ENCODE assay signal across 27 cellular contexts in genomic region chr1:110888641-110889040, GRCh38. TPM values are rescaled to one million over a fixed set of nuclear protein-coding genes. Genes with fewer than 3 reads are reported as not detected.
DNase-seq lines count a peak whose midpoint lies in the region; ATAC-seq and FAIRE-seq lines count a peak whose summit lies in the region.
"Had no signal": no experiment of that assay in that cellular context is flagged by ENCODE, and none has a peak within 500 bp of the region (broad histone marks: within the 10 kb centered on the region; RNA-seq: fewer than 3 reads in every experiment).

No MANE protein-coding gene starts in this region.

- peaks cover 4% of the 10 kb centered on the region for H3K9me3 Mint-ChIP-seq in activated CD4-positive, alpha-beta T cell treated with anti-CD3 and anti-CD28 coated beads for 36 hours (ENCODE audit: low read depth)
- no peaks in the 10 kb centered on the region for H3K9me3 Mint-ChIP-seq in activated naive CD8-positive, alpha-beta T cell treated with anti-CD3 and anti-CD28 coated beads, Interleukin-2, amount 10 ng/mL, durations not matched to agents 7 days and 5 days
- peaks cover 4% of the 10 kb centered on the region for H3K9me3 Mint-ChIP-seq in natural killer cell treated with Interleukin-12 subunit alpha and Interleukin-12 subunit beta and Interleukin-15 and Interleukin-18, amount 100 ng/mL, for 72 hours
- H3K9me3 Mint-ChIP-seq: HFFc6 had no signal

- H3K36me3 Mint-ChIP-seq in activated CD4-positive, alpha-beta T cell treated with anti-CD3 and anti-CD28 coated beads for 36 hours (ENCODE audit: low read depth), result peaks cover 79% of the 10 kb centered on the region
- H3K36me3 Mint-ChIP-seq in activated naive CD8-positive, alpha-beta T cell treated with anti-CD3 and anti-CD28 coated beads, Interleukin-2, amount 10 ng/mL, durations not matched to agents 7 days and 5 days, result peaks cover 49% of the 10 kb centered on the region
- peaks cover 51% of the 10 kb centered on the region for H3K36me3 Mint-ChIP-seq in natural killer cell treated with Interleukin-12 subunit alpha and Interleukin-12 subunit beta and Interleukin-15 and Interleukin-18, amount 100 ng/mL, for 72 hours

- POLR2A ChIA-PET in activated CD4-positive, alpha-beta T cell treated with anti-CD3 and anti-CD28 coated beads for 36 hours (lab: Charles Lee), result interaction anchor here (1.8 kb wide), 1 partner anchor 9 kb away, joined by 3 read pairs; no protein-coding TSS in a partner anchor
- POLR2A ChIA-PET in activated naive CD8-positive, alpha-beta T cell treated with anti-CD3 and anti-CD28 coated beads, Interleukin-2, amount 10 ng/mL, durations not matched to agents 7 days and 5 days (lab: Charles Lee), result interaction anchor here (1.1 to 4.7 kb wide), 5 partner anchors 9 to 75 kb away, joined by 3 to 60 read pairs (median 6); partner anchors contain the start of genes CD53 and LRIF1

- DNase-seq in activated CD4-positive, alpha-beta T cell treated with anti-CD3 and anti-CD28 coated beads for 36 hours, result no peak
- DNase-seq in activated CD4-positive, alpha-beta T cell treated with anti-CD3 and anti-CD28 coated beads, Interleukin-2, amount 50 U/mL, for 1 hour, result no peak
- DNase-seq in GM18507 (ENCODE audit: extremely low spot score, insufficient read length, low read depth) (no peak), kidney tubule cell (ENCODE audit: low spot score) (no peak), DMS153 (lab: John Stamatoyannopoulos, UW) (no peak), SHP77 treated with DMSO at 0.1 percent for 48 hours (lab: John Stamatoyannopoulos, UW) (no peak)
- DNase-seq in activated naive CD8-positive, alpha-beta T cell treated with anti-CD3 and anti-CD28 coated beads, Interleukin-2, amount 10 ng/mL, durations not matched to agents 7 days and 5 days, result no peak
- no peak for DNase-seq in natural killer cell treated with Interleukin-12 subunit alpha and Interleukin-12 subunit beta and Interleukin-15 and Interleukin-18, amount 100 ng/mL, for 72 hours (ENCODE audit: low spot score)
- DNase-seq: 8988T; central memory CD4-positive, alpha-beta T cell; glutamatergic neuron; HFFc6; NCI-H146; NCI-H446; NCI-H748 treated with DMSO at 0.1 percent for 48 hours; nucleus accumbens; psoas muscle; Right ventricle myocardium superior; stimulated activated CD4-positive, alpha-beta T cell treated with anti-CD3 and anti-CD28 coated beads, Interleukin-4, amount 100 ng/mL, for 1 hour; substantia nigra; trophoblast cell had no signal

- H3K4me3 Mint-ChIP-seq in activated CD4-positive, alpha-beta T cell treated with anti-CD3 and anti-CD28 coated beads for 36 hours, result no peak overlapping the region
- H3K4me3 Mint-ChIP-seq in activated naive CD8-positive, alpha-beta T cell treated with anti-CD3 and anti-CD28 coated beads, Interleukin-2, amount 10 ng/mL, durations not matched to agents 7 days and 5 days, result no peak overlapping the region
- H3K4me3 Mint-ChIP-seq in natural killer cell treated with Interleukin-12 subunit alpha and Interleukin-12 subunit beta and Interleukin-15 and Interleukin-18, amount 100 ng/mL, for 72 hours, result peak overlapping the region; percentile 78
- H3K4me3 Mint-ChIP-seq: HFFc6 had no signal

- CTCF ChIA-PET in activated CD4-positive, alpha-beta T cell treated with anti-CD3 and anti-CD28 coated beads for 36 hours (lab: Charles Lee), result interaction anchor here (0.6 to 1.1 kb wide), 3 partner anchors 9 to 108 kb away, joined by 3 read pairs; no protein-coding TSS in a partner anchor

- intact Hi-C loops in activated CD4-positive, alpha-beta T cell treated with anti-CD3 and anti-CD28 coated beads for 36 hours (cut with DNase I, micrococcal nuclease), result loop anchor here in 1 of 2 experiments (1.0 kb wide), 1 partner anchor 12 kb away; no protein-coding TSS in a partner anchor

- no peaks in the 10 kb centered on the region for H3K27me3 Mint-ChIP-seq in activated CD4-positive, alpha-beta T cell treated with anti-CD3 and anti-CD28 coated beads for 36 hours
- H3K27me3 Mint-ChIP-seq in activated naive CD8-positive, alpha-beta T cell treated with anti-CD3 and anti-CD28 coated beads, Interleukin-2, amount 10 ng/mL, durations not matched to agents 7 days and 5 days, result no peaks in the 10 kb centered on the region
- H3K27me3 Mint-ChIP-seq in natural killer cell treated with Interleukin-12 subunit alpha and Interleukin-12 subunit beta and Interleukin-15 and Interleukin-18, amount 100 ng/mL, for 72 hours, result no peaks in the 10 kb centered on the region

- peak; percentile 24 for FAIRE-seq in GM18507 (lab: Jason Lieb, UNC)
- FAIRE-seq: GM12878, H1, keratinocyte had no signal

- peaks cover 89% of the 10 kb centered on the region for H3K4me1 Mint-ChIP-seq in activated CD4-positive, alpha-beta T cell treated with anti-CD3 and anti-CD28 coated beads for 36 hours
- H3K4me1 Mint-ChIP-seq in activated naive CD8-positive, alpha-beta T cell treated with anti-CD3 and anti-CD28 coated beads, Interleukin-2, amount 10 ng/mL, durations not matched to agents 7 days and 5 days, result peaks cover 64% of the 10 kb centered on the region
- peaks cover 77 to 86% of the 10 kb centered on the region in 2 donors for H3K4me1 Mint-ChIP-seq in natural killer cell treated with Interleukin-12 subunit alpha and Interleukin-12 subunit beta and Interleukin-15 and Interleukin-18, amount 100 ng/mL, for 72 hours (ENCODE audit: low read depth in 2 of 2)

- peak overlapping the region; percentile 83 for H3K27ac Mint-ChIP-seq in activated CD4-positive, alpha-beta T cell treated with anti-CD3 and anti-CD28 coated beads for 36 hours
- H3K27ac Mint-ChIP-seq in activated naive CD8-positive, alpha-beta T cell treated with anti-CD3 and anti-CD28 coated beads, Interleukin-2, amount 10 ng/mL, durations not matched to agents 7 days and 5 days, result peak overlapping the region; percentile 14
- peak overlapping the region; percentile 69 to 91 for H3K27ac Mint-ChIP-seq in natural killer cell treated with Interleukin-12 subunit alpha and Interleukin-12 subunit beta and Interleukin-15 and Interleukin-18, amount 100 ng/mL, for 72 hours
- H3K27ac Mint-ChIP-seq: HFFc6 had no signal

- peak; percentile 71 for ATAC-seq in activated CD4-positive, alpha-beta T cell treated with anti-CD3 and anti-CD28 coated beads for 36 hours
- ATAC-seq in activated naive CD8-positive, alpha-beta T cell treated with anti-CD3 and anti-CD28 coated beads, Interleukin-2, amount 10 ng/mL, durations not matched to agents 7 days and 5 days (ENCODE audit: low read depth), result no peak
- ATAC-seq in natural killer cell treated with Interleukin-12 subunit alpha and Interleukin-12 subunit beta and Interleukin-15 and Interleukin-18, amount 100 ng/mL, for 72 hours, result no peak
- ATAC-seq: GM12878, Panc1, psoas muscle, sciatic nerve had no signal

RNA-seq across cellular contexts. Expression of gene CD53, which starts 15.7 kb away (rescaled TPM):
- 100 to 1,000 TPM; 238 to 244 TPM for total RNA-seq in activated CD4-positive, alpha-beta T cell treated with anti-CD3 and anti-CD28 coated beads for 36 hours
- total RNA-seq in activated naive CD8-positive, alpha-beta T cell treated with anti-CD3 and anti-CD28 coated beads, Interleukin-2, amount 10 ng/mL, durations not matched to agents 7 days and 5 days, result 100 to 1,000 TPM; 410 to 415 TPM
- 100 to 1,000 TPM; 357 to 897 TPM for total RNA-seq in natural killer cell treated with Interleukin-12 subunit alpha and Interleukin-12 subunit beta and Interleukin-15 and Interleukin-18, amount 100 ng/mL, for 72 hours
- total RNA-seq: HFFc6, HT-29 had no signal

Comparison
In these comparisons a context has a peak if more than half of its experiments do, and no peak if none do; other contexts are left out.
1. H3K27ac Mint-ChIP-seq: peak in every context shown above with its lines; median percentile 83 in activated CD4-positive, alpha-beta T cell treated with anti-CD3 and anti-CD28 coated beads for 36 hours; 80 in natural killer cell treated with Interleukin-12 subunit alpha and Interleukin-12 subunit beta and Interleukin-15 and Interleukin-18, amount 100 ng/mL, for 72 hours; 14 in activated naive CD8-positive, alpha-beta T cell treated with anti-CD3 and anti-CD28 coated beads, Interleukin-2, amount 10 ng/mL, durations not matched to agents 7 days and 5 days.